Comparison of ENCODE assay signal across 1 cellular context in genomic region chr9:136342191-136343120, GRCh38.
TF ChIP-seq lines count a peak whose summit lies in the region.

No MANE protein-coding gene starts in this region.

TF ChIP-seq in K562, 482 proteins besides CTCF, POLR2A, EP300 and RAD21 (continued from another document):
- peak; percentile 7 for TF ChIP-seq RBM22 (IDR thresholded peaks at IDR 0.05; ENCODE audit: low read depth, low read length, poor library complexity, severe bottlenecking)
- peak; percentile 82 for TF ChIP-seq CCNT2 (IDR thresholded peaks at IDR 0.05; ENCODE audit: borderline replicate concordance, extremely low read depth, insufficient read length, low read depth, low read length)
- TF ChIP-seq ZBTB33 (CRISPR knock-in tag; IDR thresholded peaks at IDR 0.05): peak; percentile 32; the same call in 1 of the 2 replicates
- TF ChIP-seq TBP (optimal IDR thresholded peaks at IDR 0.05; ENCODE audit: low read depth, low read length): peak; percentile 48
